ENCODE assay signal across 26 cellular contexts in genomic region chr9:14538529-14538928, GRCh38.
DNase-seq lines count a peak whose midpoint lies in the region; ATAC-seq, FAIRE-seq and TF ChIP-seq lines count a peak whose summit lies in the region.
"Had no signal": no experiment of that assay in that cellular context is flagged by ENCODE, and none has a peak within 500 bp of the region (broad histone marks: within the 10 kb centered on the region; RNA-seq: fewer than 3 reads in every experiment).

No MANE protein-coding gene starts in this region.

- H4K20me1 ChIP-seq in hepatocyte (ENCODE audit: insufficient read depth, poor library complexity, severe bottlenecking) (no peaks in the 10 kb centered on the region), HepG2 (ENCODE audit: insufficient read depth, low read length) (no peaks in the 10 kb centered on the region)
- H4K20me1 ChIP-seq: BLaER1 had no signal

- in situ Hi-C loops in HepG2 (cut with HindIII; ENCODE audit: extremely low pct_ligation_motif_present, low pct_unique_long_range_greater_than_20kb), result no loop called here

- CTCF ChIA-PET in HepG2 (lab: Yijun Ruan, JAX; ENCODE audit: low intra/inter-chr PET ratio, low total read pairs), result no interaction called here

- no peak overlapping the region for H3K4me3 Mint-ChIP-seq in HFFc6
- H3K4me3 Mint-ChIP-seq: CD4-positive, alpha-beta T cell had no signal

- TF ChIP-seq EP300 in HepG2 (IDR thresholded peaks at IDR 0.05; ENCODE audit: low read depth in 2 of 2, low read length in 2 of 2) (no peak), HepG2 (CRISPR knock-in tag; IDR thresholded peaks at IDR 0.05; ENCODE audit: borderline replicate concordance) (no peak)

- no peak overlapping the region for H3K9ac ChIP-seq in HepG2 (ENCODE audit: insufficient read depth, low read depth, low read length)
- H3K9ac ChIP-seq: BLaER1 had no signal

- H3K4me2 ChIP-seq in hepatocyte, result peak overlapping the region; percentile 11
- no peak overlapping the region for H3K4me2 ChIP-seq in HepG2 (ENCODE audit: low read depth, low read length)
- H3K4me2 ChIP-seq: BLaER1 had no signal

- H3K36me3 Mint-ChIP-seq in HFFc6 (ENCODE audit: low read depth), result no peaks in the 10 kb centered on the region

- H3K9me3 ChIP-seq in WERI-Rb-1 (ENCODE audit: severe bottlenecking) (no peaks in the 10 kb centered on the region), hepatocyte (ENCODE audit: low read depth) (no peaks in the 10 kb centered on the region), HepG2 (ENCODE audit: low read length) (no peaks in the 10 kb centered on the region)
- H3K9me3 ChIP-seq: BLaER1 had no signal

- no peak for TF ChIP-seq POLR2A in HepG2 (IDR thresholded peaks at IDR 0.05; ENCODE audit: insufficient read depth in 1 of 2, low read depth in 2 of 2, low read length in 2 of 2)

- peaks cover 16% of the 10 kb centered on the region for H3K27me3 Mint-ChIP-seq in HFFc6 (ENCODE audit: insufficient read depth)

- peaks cover 11% of the 10 kb centered on the region for H3K4me1 ChIP-seq in hepatocyte (ENCODE audit: insufficient read depth)
- H3K4me1 ChIP-seq in HepG2 (ENCODE audit: insufficient read depth, low read length), result peaks cover 7% of the 10 kb centered on the region

- H3K27me3 ChIP-seq in WERI-Rb-1 (ENCODE audit: insufficient read depth, low read depth, severe bottlenecking) (no peaks in the 10 kb centered on the region), hepatocyte (no peaks in the 10 kb centered on the region), HepG2 (ENCODE audit: control insufficient read depth in 1 of 2, insufficient read depth in 2 of 2, low read length in 2 of 2) (peaks cover 2 to 3% of the 10 kb centered on the region in 2 experiments; a peak in 2 of 5 replicates)
- H3K27me3 ChIP-seq: BLaER1 had no signal

- BruUV-seq in HepG2 (replicated peaks; lab: Mats Ljungman, UMichigan), result no TSS peak

- TF ChIP-seq CTCF in WERI-Rb-1 (IDR thresholded peaks at IDR 0.05; ENCODE audit: low read depth, low read length), result no peak
- no peak for TF ChIP-seq CTCF in hepatocyte (IDR thresholded peaks at IDR 0.05; ENCODE audit: poor library complexity)
- no peak for TF ChIP-seq CTCF in HepG2 (CRISPR knock-in tag; IDR thresholded peaks at IDR 0.05)
- TF ChIP-seq CTCF in HFFc6 (IDR thresholded peaks at IDR 0.05), result no peak

- TF ChIP-seq RAD21 in HepG2 (CRISPR knock-in tag; IDR thresholded peaks at IDR 0.05), result no peak

- no peak overlapping the region for H3K4me3 ChIP-seq in WERI-Rb-1 (ENCODE audit: low read depth, low read length)
- H3K4me3 ChIP-seq in hepatocyte, result no peak overlapping the region
- no peak overlapping the region for H3K4me3 ChIP-seq in HepG2 (replicated peaks in 1 of 3; ENCODE audit: insufficient read depth in 1 of 3, low read depth in 2 of 3, low read length in 3 of 3)
- H3K4me3 ChIP-seq: BLaER1 had no signal

- DNase-seq in NCI-H446 treated with DMSO at 0.1 percent for 48 hours (lab: John Stamatoyannopoulos, UW) (peak; percentile 75), NCI-H446 (lab: John Stamatoyannopoulos, UW) (no peak), WERI-Rb-1 (peak; percentile 52), hepatocyte (ENCODE audit: low spot score) (peak; percentile 40), GM03348 (ENCODE audit: low spot score) (no peak), DMS 273 treated with DMSO at 0.1 percent for 48 hours (lab: John Stamatoyannopoulos, UW) (no peak), HepG2 (ENCODE audit: low spot score) (no peak), HFFc6 (no peak)
- DNase-seq: ACHN; CD4-positive, alpha-beta T cell; COR-L47; KBM-7; MM.1S; NCI-H1048; NCI-H146; NCI-H2029 treated with DMSO at 0.1 percent for 48 hours; NCI-H2171 treated with DMSO at 0.1 percent for 48 hours; NCI-H69; SIG-M5 had no signal

- H3K4me1 Mint-ChIP-seq in HFFc6 (ENCODE audit: low read depth), result peaks cover 5% of the 10 kb centered on the region

- FAIRE-seq in HepG2 (lab: Jason Lieb, UNC), result no peak
- FAIRE-seq: G401.6, GM18507, H54 had no signal

- POLR2A ChIA-PET in HepG2 (lab: Yijun Ruan, JAX), result no interaction called here

- H3K27ac ChIP-seq in WERI-Rb-1 (no peak overlapping the region), hepatocyte (no peak overlapping the region), HepG2 (ENCODE audit: extremely low read length, insufficient read depth, low read length) (no peak overlapping the region)
- H3K27ac ChIP-seq: 22Rv1, BLaER1 had no signal

- H3K27ac Mint-ChIP-seq in HFFc6, result no peak overlapping the region
- H3K27ac Mint-ChIP-seq: CD4-positive, alpha-beta T cell had no signal

- no peak for ATAC-seq in HepG2
- ATAC-seq: Panc1, SK-N-SH treated with all-trans-retinoic acid at 6 μM for 48 hours had no signal

- 47% methylated on average over 4 of the region's 4 CpGs for WGBS in hepatocyte (ENCODE audit: low lambda C conversion rate, missing lambda C conversion rate)
- 45% methylated on average over 4 of the region's 4 CpGs for WGBS in HepG2 (ENCODE audit: low lambda C conversion rate)

- no peaks in the 10 kb centered on the region for H3K9me3 Mint-ChIP-seq in HFFc6
- H3K9me3 Mint-ChIP-seq: CD4-positive, alpha-beta T cell had no signal

- intact Hi-C loops in HepG2 (cut with micrococcal nuclease; ENCODE audit: unreplicated experiment), result no loop called here

- no peaks in the 10 kb centered on the region for H3K79me2 ChIP-seq in hepatocyte
- no peaks in the 10 kb centered on the region for H3K79me2 ChIP-seq in HepG2 (ENCODE audit: insufficient read depth, low read length)

- H3K36me3 ChIP-seq in WERI-Rb-1, result no peaks in the 10 kb centered on the region
- H3K36me3 ChIP-seq in hepatocyte (replicated peaks; ENCODE audit: insufficient read depth, low read depth), result no peaks in the 10 kb centered on the region
- no peaks in the 10 kb centered on the region for H3K36me3 ChIP-seq in HepG2 (replicated peaks in 1 of 2; ENCODE audit: control insufficient read depth in 1 of 2, insufficient read depth in 2 of 2, low read length in 2 of 2)
- H3K36me3 ChIP-seq: BLaER1 had no signal

- H2AFZ ChIP-seq in hepatocyte (no peak overlapping the region), HepG2 (ENCODE audit: low read length) (no peak overlapping the region)

- no peaks in the 10 kb centered on the region for H3K9me2 ChIP-seq in hepatocyte (replicated peaks; ENCODE audit: insufficient read depth)

TF ChIP-seq in HepG2, 621 proteins besides CTCF, POLR2A, EP300 and RAD21:
- no peak for TF ChIP-seq ZNF558 (CRISPR knock-in tag; IDR thresholded peaks at IDR 0.05; ENCODE audit: borderline replicate concordance)
- no peak for TF ChIP-seq EZH2 (conservative IDR thresholded peaks at IDR 0.05; ENCODE audit: low read depth, low read length)

Comparison
In these comparisons a context has a peak if more than half of its experiments do, and no peak if none do; other contexts are left out.
1. DNase-seq: peak in NCI-H446 treated with DMSO at 0.1 percent for 48 hours (single experiment), WERI-Rb-1 (single experiment) and hepatocyte (single experiment); none in NCI-H446 (0 of 2), GM03348 (single experiment), DMS 273 treated with DMSO at 0.1 percent for 48 hours (single experiment), HepG2 (single experiment) and HFFc6 (single experiment).